Comparison of ENCODE assay signal across 19 cellular contexts in the genomic region with DNA sequence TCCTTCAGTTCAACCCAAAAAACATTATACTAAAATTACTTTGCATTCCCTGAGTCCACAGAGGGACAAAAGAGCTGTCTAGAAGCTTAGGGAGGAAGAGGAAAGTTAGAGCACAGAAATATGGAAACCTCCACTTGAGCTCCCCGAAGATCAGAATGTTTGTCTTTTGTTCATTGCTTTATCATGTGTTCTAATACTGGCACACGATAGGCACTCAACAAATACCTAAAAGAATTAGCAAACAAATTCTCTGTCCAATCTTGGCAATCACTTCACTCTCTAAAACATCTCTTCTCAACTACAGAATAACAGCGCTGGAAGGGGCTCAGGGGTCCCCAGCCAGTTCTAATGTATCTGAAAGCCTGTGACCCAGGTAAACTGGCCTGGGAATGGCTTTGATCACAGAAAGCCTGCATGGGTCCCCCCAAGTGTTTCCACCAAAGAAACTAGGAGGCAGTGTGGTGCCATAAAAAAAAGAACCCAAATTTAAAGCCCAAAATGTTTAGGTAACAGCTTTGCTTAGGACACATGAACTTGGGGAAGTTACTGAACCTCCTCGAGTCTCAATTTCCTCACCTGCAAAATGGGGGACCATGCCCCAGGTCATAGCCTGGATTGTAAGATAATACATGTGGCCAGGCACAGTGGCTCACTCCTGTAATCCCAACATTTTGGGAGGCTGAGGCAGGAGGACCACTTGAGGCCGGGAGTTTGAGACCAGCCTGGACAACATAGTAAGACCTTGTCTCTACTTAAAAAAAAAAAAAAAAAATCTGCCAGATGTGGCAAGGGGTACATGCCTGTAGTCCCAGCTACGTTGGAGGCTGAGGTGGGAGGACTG. TPM values are rescaled to one million over a fixed set of nuclear protein-coding genes. Genes with fewer than 3 reads are reported as not detected.
DNase-seq lines count a peak whose midpoint lies in the region; ATAC-seq and TF ChIP-seq lines count a peak whose summit lies in the region.
"Had no signal": no experiment of that assay in that cellular context is flagged by ENCODE, and none has a peak within 500 bp of the region (broad histone marks: within the 10 kb centered on the region; RNA-seq: fewer than 3 reads in every experiment).

No MANE protein-coding gene starts in this region.

- no peak overlapping the region for H3K4me2 ChIP-seq in KMS-11

- no peaks in the 10 kb centered on the region for H3K36me3 ChIP-seq in KMS-11 (ENCODE audit: insufficient read depth)
- no peaks in the 10 kb centered on the region for H3K36me3 ChIP-seq in brain microvascular endothelial cell (replicated peaks)
- peaks cover 0 to 9% (median 0%) of the 10 kb centered on the region in 3 experiments for H3K36me3 ChIP-seq in naive thymus-derived CD4-positive, alpha-beta T cell (ENCODE audit: control insufficient read depth in 2 of 3, insufficient read depth in 3 of 3, low read length in 3 of 3)
- H3K36me3 ChIP-seq: right lobe of liver had no signal

- no peak for DNase-seq in brain microvascular endothelial cell
- DNase-seq in naive thymus-derived CD4-positive, alpha-beta T cell, result peak in 1 of 9 donors; percentile 6
- no peak for DNase-seq in DMS 273 (lab: John Stamatoyannopoulos, UW; ENCODE audit: unreplicated experiment)
- DNase-seq in NCI-H2171 (lab: John Stamatoyannopoulos, UW), result no peak
- DNase-seq: activated CD4-positive, alpha-beta T cell treated with anti-CD3 and anti-CD28 coated beads for 4 hours; amniotic stem cell; NCI-H187 treated with DMSO at 0.1 percent for 48 hours; NCI-H774; right lobe of liver; stimulated activated CD4-positive, alpha-beta T cell treated with anti-CD3 and anti-CD28 coated beads, Interleukin-2, amount 100 ng/mL, for 48 hours; T-helper 2 cell; tibial artery had no signal

- H3K27me3 Mint-ChIP-seq in naive thymus-derived CD4-positive, alpha-beta T cell, result no peaks in the 10 kb centered on the region

- in situ Hi-C loops in brain microvascular endothelial cell (cut with HindIII; ENCODE audit: low pct_ligation_motif_present, low sequenced_read_pairs), result no loop called here

- intact Hi-C loops in naive thymus-derived CD4-positive, alpha-beta T cell (cut with micrococcal nuclease), result loop anchor here in 1 of 2 donors (1.0 kb wide), 2 partner anchors 47 to 129 kb away; no protein-coding TSS in a partner anchor

- H3K27ac ChIP-seq in KMS-11, result no peak overlapping the region
- no peak overlapping the region for H3K27ac ChIP-seq in brain microvascular endothelial cell
- peak overlapping the region; percentile 18 for H3K27ac ChIP-seq in naive thymus-derived CD4-positive, alpha-beta T cell (ENCODE audit: low read depth, low read length)
- H3K27ac ChIP-seq: right lobe of liver, tibial artery had no signal

- no peaks in the 10 kb centered on the region for H3K27me3 ChIP-seq in KMS-11 (ENCODE audit: insufficient read depth, low read depth)
- no peaks in the 10 kb centered on the region for H3K27me3 ChIP-seq in brain microvascular endothelial cell (replicated peaks)
- H3K27me3 ChIP-seq in naive thymus-derived CD4-positive, alpha-beta T cell (ENCODE audit: control insufficient read depth in 2 of 2, insufficient read depth in 2 of 2, low read length in 2 of 2), result no peaks in the 10 kb centered on the region
- H3K27me3 ChIP-seq: right lobe of liver, tibial artery had no signal

- POLR2A ChIA-PET in naive thymus-derived CD4-positive, alpha-beta T cell (lab: Charles Lee), result interaction anchor here (1.0 kb wide), 1 partner anchor 129 kb away, joined by 3 read pairs; no protein-coding TSS in a partner anchor

- peaks cover 0 to 11% (median 6%) of the 10 kb centered on the region in 5 donors for H3K36me3 Mint-ChIP-seq in naive thymus-derived CD4-positive, alpha-beta T cell

- CTCF ChIA-PET in naive thymus-derived CD4-positive, alpha-beta T cell (lab: Charles Lee), result interaction anchor here (0.7 to 1.2 kb wide), 4 partner anchors 10 to 160 kb away, joined by 3 read pairs; a partner anchor contains a TSS

- H3K9me3 ChIP-seq in naive thymus-derived CD4-positive, alpha-beta T cell (ENCODE audit: control insufficient read depth in 2 of 3, low read length in 3 of 3), result no peaks in the 10 kb centered on the region
- H3K9me3 ChIP-seq: right lobe of liver, tibial artery had no signal

- H3K9me3 Mint-ChIP-seq in naive thymus-derived CD4-positive, alpha-beta T cell, result no peaks in the 10 kb centered on the region
- H3K9me3 Mint-ChIP-seq: activated T-cell treated with anti-CD3 and anti-CD28 coated beads, Interleukin-2, amount 50 U/mL, for 72 hours; CD14-positive monocyte; dendritic cell treated with granulocyte-macrophage colony-stimulating factor and Interleukin-4, amounts not matched to agents 40 ng/mL and 50 ng/mL, for 4 days had no signal

- H3K4me3 ChIP-seq in KMS-11 (IDR thresholded peaks at IDR 0.05; ENCODE audit: insufficient read depth, low read depth, low read length), result no peak overlapping the region
- H3K4me3 ChIP-seq in brain microvascular endothelial cell (ENCODE audit: low read depth, low read length), result no peak overlapping the region
- no peak overlapping the region for H3K4me3 ChIP-seq in naive thymus-derived CD4-positive, alpha-beta T cell (ENCODE audit: low read length)
- H3K4me3 ChIP-seq: lung, right lobe of liver, tibial artery had no signal

- H3K4me3 Mint-ChIP-seq in naive thymus-derived CD4-positive, alpha-beta T cell, result no peak overlapping the region
- H3K4me3 Mint-ChIP-seq: CD14-positive monocyte; dendritic cell treated with granulocyte-macrophage colony-stimulating factor and Interleukin-4, amounts not matched to agents 40 ng/mL and 50 ng/mL, for 4 days had no signal

- peaks cover 9% of the 10 kb centered on the region; the same call in 1 of the 2 replicates for H4K20me1 ChIP-seq in KMS-11 (ENCODE audit: insufficient read depth)

- H3K27ac Mint-ChIP-seq in naive thymus-derived CD4-positive, alpha-beta T cell, result peak overlapping the region in 8 of 9 donors; percentile 60 to 99 (median 84)
- H3K27ac Mint-ChIP-seq: activated T-cell treated with anti-CD3 and anti-CD28 coated beads, Interleukin-2, amount 50 U/mL, for 72 hours; dendritic cell treated with granulocyte-macrophage colony-stimulating factor and Interleukin-4, amounts not matched to agents 40 ng/mL and 50 ng/mL, for 4 days had no signal

- no peak overlapping the region for H3K9ac ChIP-seq in KMS-11

- TF ChIP-seq CTCF in GM12873 (IDR thresholded peaks at IDR 0.05; ENCODE audit: insufficient read depth, low read depth, low read length, missing control alignments), result peak; percentile 6
- 0 out of 2 replicates have a peak, but pooled peaks have one; percentile 18 for TF ChIP-seq CTCF in KMS-11 (conservative IDR thresholded peaks at IDR 0.05; ENCODE audit: low read depth, low read length)
- TF ChIP-seq CTCF in brain microvascular endothelial cell (IDR thresholded peaks at IDR 0.05; ENCODE audit: low read depth, low read length, missing control alignments), result peak; percentile 7

- no peak for ATAC-seq in naive thymus-derived CD4-positive, alpha-beta T cell
- ATAC-seq in GM19324 (IDR thresholded peaks at IDR 0.05; ENCODE audit: low FRiP score, unreplicated experiment), result no peak

- peaks cover 9% of the 10 kb centered on the region for H3K4me1 ChIP-seq in KMS-11 (ENCODE audit: low read depth, poor library complexity, severe bottlenecking)
- peaks cover 3 to 53% of the 10 kb centered on the region in 2 donors for H3K4me1 ChIP-seq in naive thymus-derived CD4-positive, alpha-beta T cell (ENCODE audit: control insufficient read depth in 2 of 2, insufficient read depth in 2 of 2, low read length in 2 of 2)

- no peak overlapping the region for H2AFZ ChIP-seq in KMS-11 (ENCODE audit: low read depth)

- peaks cover 6% of the 10 kb centered on the region for H3K79me2 ChIP-seq in KMS-11 (ENCODE audit: insufficient read depth, low read depth)

- peaks cover 67 to 99% (median 95%) of the 10 kb centered on the region in 7 donors for H3K4me1 Mint-ChIP-seq in naive thymus-derived CD4-positive, alpha-beta T cell

RNA-seq across cellular contexts. Expression of a gene that starts 45.8 kb away (rescaled TPM):
- total RNA-seq in naive thymus-derived CD4-positive, alpha-beta T cell, result 100 to 1,000 TPM in 2 of 5 experiments, 10 to 100 TPM in 3; 69.4 to 124 (median 98.1) TPM
- polyA plus RNA-seq in naive thymus-derived CD4-positive, alpha-beta T cell, result 10 to 100 TPM; 19.4 to 21.3 TPM
